8 cellular contexts compared by ENCODE assay signal in genomic region chr7:133252858-133253521, GRCh38. TPM values are rescaled to one million over a fixed set of nuclear protein-coding genes. Genes with fewer than 3 reads are reported as not detected.
DNase-seq lines count a peak whose midpoint lies in the region; ATAC-seq and TF ChIP-seq lines count a peak whose summit lies in the region.

TSS of gene EXOC4 (plus strand) at chr7:133253078.

- DNase-seq in D341Med (ENCODE audit: low spot score) (peak; percentile 92), HuH-7 (ENCODE audit: low spot score) (peak; percentile 88), endothelial cell (ENCODE audit: low spot score) (peak; percentile 90), mesothelial cell of epicardium (ENCODE audit: low spot score in 2 of 2, unreplicated experiment in 2 of 2) (peak; percentile 82 to 89)
- peak; percentile 85 for DNase-seq in activated CD8-positive, alpha-beta memory T cell treated with anti-CD3 and anti-CD28 coated beads, Interleukin-2, amount 50 U/mL, for 48 hours
- peak; percentile 78 to 82 for DNase-seq in stimulated activated CD8-positive, alpha-beta memory T cell treated with anti-CD3 and anti-CD28 coated beads, Interleukin-15, amount 100 ng/mL, for 48 hours (ENCODE audit: low read depth in 2 of 2)

- H3K27ac Mint-ChIP-seq in endothelial cell (ENCODE audit: unreplicated experiment) (peak within 1 kb of the TSS; percentile 97), mesothelial cell of epicardium (peak within 1 kb of the TSS; percentile 96)

- peak within 1 kb of the TSS; percentile 99 for H3K4me3 ChIP-seq in OCI-LY3 (ENCODE audit: low read length)

- H3K36me3 Mint-ChIP-seq in endothelial cell (ENCODE audit: low read depth, unreplicated experiment) (no peaks in the 10 kb centered on the region), mesothelial cell of epicardium (peaks cover 9% of the 10 kb centered on the region)

- peak within 1 kb of the TSS; percentile 30 for H3K27ac ChIP-seq in OCI-LY3 (ENCODE audit: low read length)

- H3K27me3 Mint-ChIP-seq in endothelial cell (ENCODE audit: unreplicated experiment), result peaks cover 5% of the 10 kb centered on the region
- no peaks in the 10 kb centered on the region for H3K27me3 Mint-ChIP-seq in mesothelial cell of epicardium (ENCODE audit: low read depth)

- H3K4me3 Mint-ChIP-seq in endothelial cell (ENCODE audit: unreplicated experiment), result peak within 1 kb of the TSS; percentile 95
- H3K4me3 Mint-ChIP-seq in mesothelial cell of epicardium, result peak within 1 kb of the TSS; percentile 96

- H3K9me3 ChIP-seq in OCI-LY3 (ENCODE audit: insufficient read depth, low read length), result no peaks in the 10 kb centered on the region; the same call in 1 of the 2 replicates

- H3K4me1 ChIP-seq in OCI-LY3 (ENCODE audit: low read length), result peaks cover 13% of the 10 kb centered on the region

- TF ChIP-seq CTCF in OCI-LY3 (IDR thresholded peaks at IDR 0.05; ENCODE audit: low read depth, low read length), result no peak
- no peak for TF ChIP-seq CTCF in endothelial cell (IDR thresholded peaks at IDR 0.05; ENCODE audit: unreplicated experiment)
- TF ChIP-seq CTCF in mesothelial cell of epicardium (IDR thresholded peaks at IDR 0.05; ENCODE audit: unreplicated experiment), result no peak

- H3K9ac ChIP-seq in OCI-LY3 (ENCODE audit: low read length), result peak within 1 kb of the TSS; percentile 98

- H3K4me2 ChIP-seq in OCI-LY3 (ENCODE audit: low read length), result peak within 1 kb of the TSS; percentile 85

- peaks cover 22% of the 10 kb centered on the region for H3K4me1 Mint-ChIP-seq in endothelial cell (ENCODE audit: unreplicated experiment)
- peaks cover 29% of the 10 kb centered on the region for H3K4me1 Mint-ChIP-seq in mesothelial cell of epicardium

- ATAC-seq in GM21515 (IDR thresholded peaks at IDR 0.05; ENCODE audit: unreplicated experiment), result peak; percentile 98

- H3K9me3 Mint-ChIP-seq in endothelial cell (ENCODE audit: unreplicated experiment) (no peaks in the 10 kb centered on the region), mesothelial cell of epicardium (peaks cover 14% of the 10 kb centered on the region)

- peak within 1 kb of the TSS; percentile 95 for H2AFZ ChIP-seq in OCI-LY3 (ENCODE audit: low read depth, low read length)

- H3K36me3 ChIP-seq in OCI-LY3 (replicated peaks; ENCODE audit: low read depth, low read length), result no peaks in the 10 kb centered on the region

- H3K27me3 ChIP-seq in OCI-LY3 (ENCODE audit: low read depth, low read length), result no peaks in the 10 kb centered on the region

- peaks cover 33% of the 10 kb centered on the region for H3K79me2 ChIP-seq in OCI-LY3 (ENCODE audit: low read length)

- peaks cover 4% of the 10 kb centered on the region; the same call in 1 of the 2 replicates for H4K20me1 ChIP-seq in OCI-LY3 (ENCODE audit: insufficient read depth, low read length)

RNA-seq across cellular contexts. Expression of gene EXOC4, which starts in this region (rescaled TPM):
- 94.0 TPM for total RNA-seq in endothelial cell (ENCODE audit: unreplicated experiment)
- total RNA-seq in mesothelial cell of epicardium, result 105 to 111 TPM (median 106 TPM) in 3 replicates

Comparison
In these comparisons a context has a peak if more than half of its experiments do, and no peak if none do; other contexts are left out.
1. Peak in every context shown above with its lines: DNase-seq, ATAC-seq, H3K4me3 ChIP-seq and H3K27ac ChIP-seq.